Comparison of ENCODE assay signal across 14 cellular contexts in genomic region chr3:4999626-5000184, GRCh38. TPM values are rescaled to one million over a fixed set of nuclear protein-coding genes. Genes with fewer than 3 reads are reported as not detected.
A peak's percentile ranks its signal among the peaks of the same experiment; 100 is the strongest.
DNase-seq lines count a peak whose midpoint lies in the region; ATAC-seq and TF ChIP-seq lines count a peak whose summit lies in the region.
"Had no signal": no experiment of that assay in that cellular context is flagged by ENCODE, and none has a peak within 500 bp of the region (broad histone marks: within the 10 kb centered on the region; RNA-seq: fewer than 3 reads in every experiment).

No MANE protein-coding gene starts in this region.

- TF ChIP-seq CTCF in PC-3 (conservative IDR thresholded peaks at IDR 0.05; ENCODE audit: low read depth, low read length) (no peak), endodermal cell (conservative IDR thresholded peaks at IDR 0.05) (no peak)

- H3K4me1 ChIP-seq in PC-3 (ENCODE audit: insufficient read depth, low read length), result peaks cover 36% of the 10 kb centered on the region
- peaks cover 31% of the 10 kb centered on the region for H3K4me1 ChIP-seq in endodermal cell (ENCODE audit: control insufficient read depth, insufficient read depth, low read length)
- H3K4me1 ChIP-seq: upper lobe of left lung had no signal

- H3K4me1 Mint-ChIP-seq in endodermal cell, result peaks cover 20% of the 10 kb centered on the region

- H2AFZ ChIP-seq in PC-3 (ENCODE audit: low read length), result no peak overlapping the region
- H2AFZ ChIP-seq: parathyroid adenoma had no signal

- H3K27me3 ChIP-seq in PC-3 (ENCODE audit: low read length), result no peaks in the 10 kb centered on the region
- H3K27me3 ChIP-seq in endodermal cell (ENCODE audit: control insufficient read depth, insufficient read depth, low read length, poor library complexity, severe bottlenecking), result no peaks in the 10 kb centered on the region
- H3K27me3 ChIP-seq: upper lobe of left lung had no signal

- H3K4me3 ChIP-seq in PC-3 (ENCODE audit: low read length), result no peak overlapping the region
- H3K4me3 ChIP-seq in endodermal cell (ENCODE audit: low read length), result no peak overlapping the region
- H3K4me3 ChIP-seq: upper lobe of left lung had no signal

- no peak overlapping the region for H3K9ac ChIP-seq in PC-3 (ENCODE audit: low read length)
- H3K9ac ChIP-seq in endodermal cell (ENCODE audit: extremely low read depth, low read length, poor library complexity, severe bottlenecking), result no peak overlapping the region
- H3K9ac ChIP-seq: parathyroid adenoma had no signal

- no TSS peak for BruUV-seq in PC-3 (replicated peaks; lab: Mats Ljungman, UMichigan)

- POLR2A ChIA-PET in PC-3 (lab: Charles Lee; ENCODE audit: unreplicated experiment), result no interaction called here

- ATAC-seq in GM18498 (IDR thresholded peaks at IDR 0.05; ENCODE audit: unreplicated experiment) (peak; percentile 56), PC-3 (no peak)

- peaks cover 3% of the 10 kb centered on the region for H3F3A ChIP-seq in PC-3 (ENCODE audit: low read length, unreplicated experiment)

- no peaks in the 10 kb centered on the region for H3K27me3 Mint-ChIP-seq in endodermal cell (ENCODE audit: insufficient read depth)

- CTCF ChIA-PET in PC-3 (lab: Charles Lee), result interaction anchor here (0.6 kb wide), 1 partner anchor 288 kb away, joined by 3 read pairs; no protein-coding TSS in a partner anchor

- no peak overlapping the region for H3K4me3 Mint-ChIP-seq in endodermal cell

- H3K27ac Mint-ChIP-seq in endodermal cell, result no peak overlapping the region

- no peaks in the 10 kb centered on the region for H3K79me2 ChIP-seq in PC-3 (ENCODE audit: low read length)
- H3K79me2 ChIP-seq: parathyroid adenoma had no signal

- H3K36me3 ChIP-seq in PC-3 (ENCODE audit: low read depth, low read length) (no peaks in the 10 kb centered on the region), endodermal cell (ENCODE audit: control insufficient read depth, insufficient read depth, low read length) (no peaks in the 10 kb centered on the region)
- H3K36me3 ChIP-seq: upper lobe of left lung had no signal

- H3K9me3 ChIP-seq in PC-3 (ENCODE audit: low read length) (no peaks in the 10 kb centered on the region), endodermal cell (ENCODE audit: control insufficient read depth, low read length) (no peaks in the 10 kb centered on the region)
- H3K9me3 ChIP-seq: upper lobe of left lung had no signal

- intact Hi-C loops in PC-3 (cut with micrococcal nuclease), result no loop called here

- H3K4me2 ChIP-seq in PC-3 (ENCODE audit: low read length), result no peak overlapping the region

- H3K36me3 Mint-ChIP-seq in endodermal cell (ENCODE audit: low read depth), result no peaks in the 10 kb centered on the region

- no peaks in the 10 kb centered on the region for H3K9me2 ChIP-seq in PC-3 (replicated peaks; ENCODE audit: low read length)

- DNase-seq in DMS53 (lab: John Stamatoyannopoulos, UW) (peak; percentile 11), DMS53 treated with DMSO at 0.1 percent for 48 hours (lab: John Stamatoyannopoulos, UW; ENCODE audit: unreplicated experiment) (no peak), PC-3 (peak; percentile 76), endodermal cell (peak; percentile 31), DMS153 (lab: John Stamatoyannopoulos, UW) (no peak), mucosa of gallbladder (ENCODE audit: low spot score) (no peak), NK-92 (lab: John Stamatoyannopoulos, UW; ENCODE audit: unreplicated experiment) (no peak)
- DNase-seq: 8988T; midbrain; MV-4-11; stimulated activated CD4-positive, alpha-beta T cell treated with anti-CD3 and anti-CD28 coated beads, Interleukin-15, amount 100 ng/mL, for 24 hours had no signal

- 78 to 81% methylated on average over 4 to 5 of the region's 5 CpGs for WGBS in endodermal cell (ENCODE audit: insufficient coverage in 1 of 2, insufficient read length in 1 of 2), 2 experiments

- no peaks in the 10 kb centered on the region for H3K9me3 Mint-ChIP-seq in endodermal cell

- H4K20me1 ChIP-seq in PC-3 (ENCODE audit: low read length), result no peaks in the 10 kb centered on the region

- no peak overlapping the region for H3K27ac ChIP-seq in PC-3 (ENCODE audit: low read length)
- no peak overlapping the region for H3K27ac ChIP-seq in endodermal cell (ENCODE audit: low read depth, low read length)
- H3K27ac ChIP-seq: parathyroid adenoma, upper lobe of left lung had no signal

RNA-seq across cellular contexts. Expression of gene BHLHE40, which starts 20.5 kb away (rescaled TPM):
- total RNA-seq in PC-3 (2014; rRNA removed) (255 and 256 TPM in 2 replicates), endodermal cell (1 to 10 TPM; 2.6 to 2.9 TPM), mucosa of gallbladder (56.5 TPM)
- polyA plus RNA-seq in endodermal cell (2013, experiment 1 of 2), result 8.3 TPM
- polyA plus RNA-seq in endodermal cell (2013, experiment 2 of 2), result 14.0 TPM

Comparison
In these comparisons a context has a peak if more than half of its experiments do, and no peak if none do; other contexts are left out.
1. DNase-seq: peak in DMS53 (single experiment), PC-3 (single experiment) and endodermal cell (single experiment); none in DMS53 treated with DMSO at 0.1 percent for 48 hours (single experiment), DMS153 (single experiment), mucosa of gallbladder (single experiment) and NK-92 (single experiment).
2. RNA of gene BHLHE40, which starts 20.5 kb away (total RNA-seq): 255 to 256 TPM in PC-3 and 56.5 TPM in mucosa of gallbladder (single experiment); 2.6 to 2.9 TPM in endodermal cell; every median in the first group is over 10 times any median in the second.